1 cellular context compared by ENCODE assay signal in the genomic region with DNA sequence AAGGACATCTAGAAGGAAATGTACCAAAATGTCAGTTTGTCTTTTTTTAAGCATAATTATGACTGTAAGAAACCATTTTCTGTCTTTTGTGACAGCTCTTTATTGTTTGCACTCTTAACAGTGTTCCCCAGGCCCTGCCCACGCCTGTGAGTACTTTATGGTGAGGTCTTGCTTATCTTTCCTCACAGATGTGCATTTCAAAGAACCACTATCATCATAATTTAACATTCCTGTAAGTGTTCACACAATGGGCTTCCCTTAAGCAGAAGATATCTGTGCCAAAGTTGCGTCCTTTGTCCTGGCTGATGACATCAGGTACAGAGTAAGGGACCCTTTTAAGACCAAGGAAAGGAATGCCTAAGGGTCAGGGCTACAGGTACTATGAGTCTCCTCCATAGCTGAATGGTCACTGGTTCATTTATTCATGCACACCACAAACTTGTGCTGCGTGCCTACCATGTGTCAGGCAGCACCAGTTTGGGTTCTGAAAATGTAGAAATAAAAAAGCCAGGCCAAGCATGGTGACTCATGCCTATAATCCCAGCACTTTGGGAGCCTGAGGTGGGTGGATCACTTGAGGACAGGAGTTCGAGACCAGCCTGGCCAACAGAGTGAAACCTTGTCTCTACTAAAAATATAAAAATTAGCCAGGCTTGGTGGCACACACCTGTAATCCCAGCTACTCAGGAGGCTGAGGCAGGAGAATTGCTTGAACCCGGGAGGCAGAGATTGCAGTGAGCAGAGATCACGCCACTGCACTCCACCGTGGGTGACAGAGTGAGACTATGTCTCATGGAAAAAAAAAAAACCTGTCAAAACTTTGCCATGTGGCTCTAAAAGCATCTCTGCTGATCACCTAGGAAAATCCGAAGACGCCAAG.
TF ChIP-seq lines count a peak whose summit lies in the region.

No MANE protein-coding gene starts in this region.

TF ChIP-seq in K562, 482 proteins besides CTCF, POLR2A, EP300 and RAD21 (continued from another document and continues in another):
- TF ChIP-seq, protein P1, sequence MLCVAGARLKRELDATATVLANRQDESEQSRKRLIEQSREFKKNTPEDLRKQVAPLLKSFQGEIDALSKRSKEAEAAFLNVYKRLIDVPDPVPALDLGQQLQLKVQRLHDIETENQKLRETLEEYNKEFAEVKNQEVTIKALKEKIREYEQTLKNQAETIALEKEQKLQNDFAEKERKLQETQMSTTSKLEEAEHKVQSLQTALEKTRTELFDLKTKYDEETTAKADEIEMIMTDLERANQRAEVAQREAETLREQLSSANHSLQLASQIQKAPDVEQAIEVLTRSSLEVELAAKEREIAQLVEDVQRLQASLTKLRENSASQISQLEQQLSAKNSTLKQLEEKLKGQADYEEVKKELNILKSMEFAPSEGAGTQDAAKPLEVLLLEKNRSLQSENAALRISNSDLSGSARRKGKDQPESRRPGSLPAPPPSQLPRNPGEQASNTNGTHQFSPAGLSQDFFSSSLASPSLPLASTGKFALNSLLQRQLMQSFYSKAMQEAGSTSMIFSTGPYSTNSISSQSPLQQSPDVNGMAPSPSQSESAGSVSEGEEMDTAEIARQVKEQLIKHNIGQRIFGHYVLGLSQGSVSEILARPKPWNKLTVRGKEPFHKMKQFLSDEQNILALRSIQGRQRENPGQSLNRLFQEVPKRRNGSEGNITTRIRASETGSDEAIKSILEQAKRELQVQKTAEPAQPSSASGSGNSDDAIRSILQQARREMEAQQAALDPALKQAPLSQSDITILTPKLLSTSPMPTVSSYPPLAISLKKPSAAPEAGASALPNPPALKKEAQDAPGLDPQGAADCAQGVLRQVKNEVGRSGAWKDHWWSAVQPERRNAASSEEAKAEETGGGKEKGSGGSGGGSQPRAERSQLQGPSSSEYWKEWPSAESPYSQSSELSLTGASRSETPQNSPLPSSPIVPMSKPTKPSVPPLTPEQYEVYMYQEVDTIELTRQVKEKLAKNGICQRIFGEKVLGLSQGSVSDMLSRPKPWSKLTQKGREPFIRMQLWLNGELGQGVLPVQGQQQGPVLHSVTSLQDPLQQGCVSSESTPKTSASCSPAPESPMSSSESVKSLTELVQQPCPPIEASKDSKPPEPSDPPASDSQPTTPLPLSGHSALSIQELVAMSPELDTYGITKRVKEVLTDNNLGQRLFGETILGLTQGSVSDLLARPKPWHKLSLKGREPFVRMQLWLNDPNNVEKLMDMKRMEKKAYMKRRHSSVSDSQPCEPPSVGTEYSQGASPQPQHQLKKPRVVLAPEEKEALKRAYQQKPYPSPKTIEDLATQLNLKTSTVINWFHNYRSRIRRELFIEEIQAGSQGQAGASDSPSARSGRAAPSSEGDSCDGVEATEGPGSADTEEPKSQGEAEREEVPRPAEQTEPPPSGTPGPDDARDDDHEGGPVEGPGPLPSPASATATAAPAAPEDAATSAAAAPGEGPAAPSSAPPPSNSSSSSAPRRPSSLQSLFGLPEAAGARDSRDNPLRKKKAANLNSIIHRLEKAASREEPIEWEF (CRISPR knock-in tag; IDR thresholded peaks at IDR 0.05): 0 out of 2 replicates have a peak, but pooled peaks have one; percentile 31
- no peak for TF ChIP-seq TAF15 (IDR thresholded peaks at IDR 0.05; ENCODE audit: low read depth, low read length)
- TF ChIP-seq TAL1 (IDR thresholded peaks at IDR 0.05): peak; percentile 97
- TF ChIP-seq ZBTB17 (CRISPR knock-in tag; IDR thresholded peaks at IDR 0.05): peak; percentile 55; the same call in 1 of the 2 replicates
- peak; percentile 68; the same call in 1 of the 2 replicates for TF ChIP-seq MEF2D (tag; conservative IDR thresholded peaks at IDR 0.05; ENCODE audit: low read depth)
- TF ChIP-seq ZNF174 (CRISPR knock-in tag; IDR thresholded peaks at IDR 0.05): no peak
- no peak for TF ChIP-seq CHCHD3 (CRISPR knock-in tag; IDR thresholded peaks at IDR 0.05)
- no peak for TF ChIP-seq ZNF583 (CRISPR knock-in tag; IDR thresholded peaks at IDR 0.05)
- no peak for TF ChIP-seq WHSC1 (IDR thresholded peaks at IDR 0.05; ENCODE audit: low read length)
- peak in 1 of 2 experiments; percentile 47; a peak in 1 of 4 replicates for TF ChIP-seq ETV6 (IDR thresholded peaks at IDR 0.05; ENCODE audit: borderline replicate concordance in 1 of 2, low read depth in 2 of 2, low read length in 1 of 2)
- TF ChIP-seq ETV6 (CRISPR knock-in tag; IDR thresholded peaks at IDR 0.05; ENCODE audit: borderline replicate concordance): no peak
- TF ChIP-seq CTBP1 (IDR thresholded peaks at IDR 0.05; ENCODE audit: borderline replicate concordance): peak; percentile 99
- TF ChIP-seq ZNF212 (CRISPR knock-in tag; IDR thresholded peaks at IDR 0.05): no peak
- TF ChIP-seq, protein P2, sequence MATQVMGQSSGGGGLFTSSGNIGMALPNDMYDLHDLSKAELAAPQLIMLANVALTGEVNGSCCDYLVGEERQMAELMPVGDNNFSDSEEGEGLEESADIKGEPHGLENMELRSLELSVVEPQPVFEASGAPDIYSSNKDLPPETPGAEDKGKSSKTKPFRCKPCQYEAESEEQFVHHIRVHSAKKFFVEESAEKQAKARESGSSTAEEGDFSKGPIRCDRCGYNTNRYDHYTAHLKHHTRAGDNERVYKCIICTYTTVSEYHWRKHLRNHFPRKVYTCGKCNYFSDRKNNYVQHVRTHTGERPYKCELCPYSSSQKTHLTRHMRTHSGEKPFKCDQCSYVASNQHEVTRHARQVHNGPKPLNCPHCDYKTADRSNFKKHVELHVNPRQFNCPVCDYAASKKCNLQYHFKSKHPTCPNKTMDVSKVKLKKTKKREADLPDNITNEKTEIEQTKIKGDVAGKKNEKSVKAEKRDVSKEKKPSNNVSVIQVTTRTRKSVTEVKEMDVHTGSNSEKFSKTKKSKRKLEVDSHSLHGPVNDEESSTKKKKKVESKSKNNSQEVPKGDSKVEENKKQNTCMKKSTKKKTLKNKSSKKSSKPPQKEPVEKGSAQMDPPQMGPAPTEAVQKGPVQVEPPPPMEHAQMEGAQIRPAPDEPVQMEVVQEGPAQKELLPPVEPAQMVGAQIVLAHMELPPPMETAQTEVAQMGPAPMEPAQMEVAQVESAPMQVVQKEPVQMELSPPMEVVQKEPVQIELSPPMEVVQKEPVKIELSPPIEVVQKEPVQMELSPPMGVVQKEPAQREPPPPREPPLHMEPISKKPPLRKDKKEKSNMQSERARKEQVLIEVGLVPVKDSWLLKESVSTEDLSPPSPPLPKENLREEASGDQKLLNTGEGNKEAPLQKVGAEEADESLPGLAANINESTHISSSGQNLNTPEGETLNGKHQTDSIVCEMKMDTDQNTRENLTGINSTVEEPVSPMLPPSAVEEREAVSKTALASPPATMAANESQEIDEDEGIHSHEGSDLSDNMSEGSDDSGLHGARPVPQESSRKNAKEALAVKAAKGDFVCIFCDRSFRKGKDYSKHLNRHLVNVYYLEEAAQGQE (CRISPR knock-in tag; IDR thresholded peaks at IDR 0.05; ENCODE audit: low read depth): 0 out of 2 replicates have a peak, but pooled peaks have one; percentile 56
- TF ChIP-seq, protein P3, sequence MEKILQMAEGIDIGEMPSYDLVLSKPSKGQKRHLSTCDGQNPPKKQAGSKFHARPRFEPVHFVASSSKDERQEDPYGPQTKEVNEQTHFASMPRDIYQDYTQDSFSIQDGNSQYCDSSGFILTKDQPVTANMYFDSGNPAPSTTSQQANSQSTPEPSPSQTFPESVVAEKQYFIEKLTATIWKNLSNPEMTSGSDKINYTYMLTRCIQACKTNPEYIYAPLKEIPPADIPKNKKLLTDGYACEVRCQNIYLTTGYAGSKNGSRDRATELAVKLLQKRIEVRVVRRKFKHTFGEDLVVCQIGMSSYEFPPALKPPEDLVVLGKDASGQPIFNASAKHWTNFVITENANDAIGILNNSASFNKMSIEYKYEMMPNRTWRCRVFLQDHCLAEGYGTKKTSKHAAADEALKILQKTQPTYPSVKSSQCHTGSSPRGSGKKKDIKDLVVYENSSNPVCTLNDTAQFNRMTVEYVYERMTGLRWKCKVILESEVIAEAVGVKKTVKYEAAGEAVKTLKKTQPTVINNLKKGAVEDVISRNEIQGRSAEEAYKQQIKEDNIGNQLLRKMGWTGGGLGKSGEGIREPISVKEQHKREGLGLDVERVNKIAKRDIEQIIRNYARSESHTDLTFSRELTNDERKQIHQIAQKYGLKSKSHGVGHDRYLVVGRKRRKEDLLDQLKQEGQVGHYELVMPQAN (IDR thresholded peaks at IDR 0.05; ENCODE audit: borderline replicate concordance): no peak
- TF ChIP-seq, protein P4, sequence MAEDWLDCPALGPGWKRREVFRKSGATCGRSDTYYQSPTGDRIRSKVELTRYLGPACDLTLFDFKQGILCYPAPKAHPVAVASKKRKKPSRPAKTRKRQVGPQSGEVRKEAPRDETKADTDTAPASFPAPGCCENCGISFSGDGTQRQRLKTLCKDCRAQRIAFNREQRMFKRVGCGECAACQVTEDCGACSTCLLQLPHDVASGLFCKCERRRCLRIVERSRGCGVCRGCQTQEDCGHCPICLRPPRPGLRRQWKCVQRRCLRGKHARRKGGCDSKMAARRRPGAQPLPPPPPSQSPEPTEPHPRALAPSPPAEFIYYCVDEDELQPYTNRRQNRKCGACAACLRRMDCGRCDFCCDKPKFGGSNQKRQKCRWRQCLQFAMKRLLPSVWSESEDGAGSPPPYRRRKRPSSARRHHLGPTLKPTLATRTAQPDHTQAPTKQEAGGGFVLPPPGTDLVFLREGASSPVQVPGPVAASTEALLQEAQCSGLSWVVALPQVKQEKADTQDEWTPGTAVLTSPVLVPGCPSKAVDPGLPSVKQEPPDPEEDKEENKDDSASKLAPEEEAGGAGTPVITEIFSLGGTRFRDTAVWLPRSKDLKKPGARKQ (CRISPR knock-in tag; IDR thresholded peaks at IDR 0.05): 0 out of 2 replicates have a peak, but pooled peaks have one; percentile 35
- TF ChIP-seq NELFE (IDR thresholded peaks at IDR 0.05; ENCODE audit: insufficient read depth, insufficient read length): no peak
- TF ChIP-seq, protein P5, sequence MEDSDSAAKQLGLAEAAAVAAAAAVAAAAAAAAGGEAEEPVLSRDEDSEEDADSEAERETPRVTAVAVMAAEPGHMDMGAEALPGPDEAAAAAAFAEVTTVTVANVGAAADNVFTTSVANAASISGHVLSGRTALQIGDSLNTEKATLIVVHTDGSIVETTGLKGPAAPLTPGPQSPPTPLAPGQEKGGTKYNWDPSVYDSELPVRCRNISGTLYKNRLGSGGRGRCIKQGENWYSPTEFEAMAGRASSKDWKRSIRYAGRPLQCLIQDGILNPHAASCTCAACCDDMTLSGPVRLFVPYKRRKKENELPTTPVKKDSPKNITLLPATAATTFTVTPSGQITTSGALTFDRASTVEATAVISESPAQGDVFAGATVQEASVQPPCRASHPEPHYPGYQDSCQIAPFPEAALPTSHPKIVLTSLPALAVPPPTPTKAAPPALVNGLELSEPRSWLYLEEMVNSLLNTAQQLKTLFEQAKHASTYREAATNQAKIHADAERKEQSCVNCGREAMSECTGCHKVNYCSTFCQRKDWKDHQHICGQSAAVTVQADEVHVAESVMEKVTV (CRISPR knock-in tag; IDR thresholded peaks at IDR 0.05): no peak
- TF ChIP-seq HEY1 (CRISPR knock-in tag; IDR thresholded peaks at IDR 0.05; ENCODE audit: borderline replicate concordance): no peak
- TF ChIP-seq SMARCC2 (IDR thresholded peaks at IDR 0.05; ENCODE audit: low read depth): peak; percentile 95
- peak; percentile 24; the same call in 1 of the 2 replicates for TF ChIP-seq SP1 (CRISPR knock-in tag; IDR thresholded peaks at IDR 0.05)
- no peak for TF ChIP-seq RFX1 (IDR thresholded peaks at IDR 0.05)
- TF ChIP-seq ZNF431 (CRISPR knock-in tag; IDR thresholded peaks at IDR 0.05): no peak
- TF ChIP-seq, protein P6, sequence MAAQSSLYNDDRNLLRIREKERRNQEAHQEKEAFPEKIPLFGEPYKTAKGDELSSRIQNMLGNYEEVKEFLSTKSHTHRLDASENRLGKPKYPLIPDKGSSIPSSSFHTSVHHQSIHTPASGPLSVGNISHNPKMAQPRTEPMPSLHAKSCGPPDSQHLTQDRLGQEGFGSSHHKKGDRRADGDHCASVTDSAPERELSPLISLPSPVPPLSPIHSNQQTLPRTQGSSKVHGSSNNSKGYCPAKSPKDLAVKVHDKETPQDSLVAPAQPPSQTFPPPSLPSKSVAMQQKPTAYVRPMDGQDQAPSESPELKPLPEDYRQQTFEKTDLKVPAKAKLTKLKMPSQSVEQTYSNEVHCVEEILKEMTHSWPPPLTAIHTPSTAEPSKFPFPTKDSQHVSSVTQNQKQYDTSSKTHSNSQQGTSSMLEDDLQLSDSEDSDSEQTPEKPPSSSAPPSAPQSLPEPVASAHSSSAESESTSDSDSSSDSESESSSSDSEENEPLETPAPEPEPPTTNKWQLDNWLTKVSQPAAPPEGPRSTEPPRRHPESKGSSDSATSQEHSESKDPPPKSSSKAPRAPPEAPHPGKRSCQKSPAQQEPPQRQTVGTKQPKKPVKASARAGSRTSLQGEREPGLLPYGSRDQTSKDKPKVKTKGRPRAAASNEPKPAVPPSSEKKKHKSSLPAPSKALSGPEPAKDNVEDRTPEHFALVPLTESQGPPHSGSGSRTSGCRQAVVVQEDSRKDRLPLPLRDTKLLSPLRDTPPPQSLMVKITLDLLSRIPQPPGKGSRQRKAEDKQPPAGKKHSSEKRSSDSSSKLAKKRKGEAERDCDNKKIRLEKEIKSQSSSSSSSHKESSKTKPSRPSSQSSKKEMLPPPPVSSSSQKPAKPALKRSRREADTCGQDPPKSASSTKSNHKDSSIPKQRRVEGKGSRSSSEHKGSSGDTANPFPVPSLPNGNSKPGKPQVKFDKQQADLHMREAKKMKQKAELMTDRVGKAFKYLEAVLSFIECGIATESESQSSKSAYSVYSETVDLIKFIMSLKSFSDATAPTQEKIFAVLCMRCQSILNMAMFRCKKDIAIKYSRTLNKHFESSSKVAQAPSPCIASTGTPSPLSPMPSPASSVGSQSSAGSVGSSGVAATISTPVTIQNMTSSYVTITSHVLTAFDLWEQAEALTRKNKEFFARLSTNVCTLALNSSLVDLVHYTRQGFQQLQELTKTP (IDR thresholded peaks at IDR 0.05; ENCODE audit: low read depth in 1 of 2, partially characterized antibody in 2 of 2): peak; percentile 14 to 88
- no peak for TF ChIP-seq HDGF (IDR thresholded peaks at IDR 0.05)
- no peak for TF ChIP-seq POLR2B (IDR thresholded peaks at IDR 0.05; ENCODE audit: low read depth, partially characterized antibody)
- TF ChIP-seq, protein P7, sequence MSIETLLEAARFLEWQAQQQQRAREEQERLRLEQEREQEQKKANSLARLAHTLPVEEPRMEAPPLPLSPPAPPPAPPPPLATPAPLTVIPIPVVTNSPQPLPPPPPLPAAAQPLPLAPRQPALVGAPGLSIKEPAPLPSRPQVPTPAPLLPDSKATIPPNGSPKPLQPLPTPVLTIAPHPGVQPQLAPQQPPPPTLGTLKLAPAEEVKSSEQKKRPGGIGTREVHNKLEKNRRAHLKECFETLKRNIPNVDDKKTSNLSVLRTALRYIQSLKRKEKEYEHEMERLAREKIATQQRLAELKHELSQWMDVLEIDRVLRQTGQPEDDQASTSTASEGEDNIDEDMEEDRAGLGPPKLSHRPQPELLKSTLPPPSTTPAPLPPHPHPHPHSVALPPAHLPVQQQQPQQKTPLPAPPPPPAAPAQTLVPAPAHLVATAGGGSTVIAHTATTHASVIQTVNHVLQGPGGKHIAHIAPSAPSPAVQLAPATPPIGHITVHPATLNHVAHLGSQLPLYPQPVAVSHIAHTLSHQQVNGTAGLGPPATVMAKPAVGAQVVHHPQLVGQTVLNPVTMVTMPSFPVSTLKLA (conservative IDR thresholded peaks at IDR 0.05): peak; percentile 31 to 80; a peak in 2 of 4 replicates
- TF ChIP-seq FOXM1 (IDR thresholded peaks at IDR 0.05; ENCODE audit: low read depth): peak; percentile 90
- TF ChIP-seq FOXM1 (CRISPR knock-in tag; IDR thresholded peaks at IDR 0.05; ENCODE audit: low read depth): no peak
- TF ChIP-seq, protein P8, sequence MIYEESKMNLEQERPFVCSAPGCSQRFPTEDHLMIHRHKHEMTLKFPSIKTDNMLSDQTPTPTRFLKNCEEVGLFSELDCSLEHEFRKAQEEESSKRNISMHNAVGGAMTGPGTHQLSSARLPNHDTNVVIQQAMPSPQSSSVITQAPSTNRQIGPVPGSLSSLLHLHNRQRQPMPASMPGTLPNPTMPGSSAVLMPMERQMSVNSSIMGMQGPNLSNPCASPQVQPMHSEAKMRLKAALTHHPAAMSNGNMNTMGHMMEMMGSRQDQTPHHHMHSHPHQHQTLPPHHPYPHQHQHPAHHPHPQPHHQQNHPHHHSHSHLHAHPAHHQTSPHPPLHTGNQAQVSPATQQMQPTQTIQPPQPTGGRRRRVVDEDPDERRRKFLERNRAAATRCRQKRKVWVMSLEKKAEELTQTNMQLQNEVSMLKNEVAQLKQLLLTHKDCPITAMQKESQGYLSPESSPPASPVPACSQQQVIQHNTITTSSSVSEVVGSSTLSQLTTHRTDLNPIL (CRISPR knock-in tag; IDR thresholded peaks at IDR 0.05): no peak
